11 cellular contexts compared by ENCODE assay signal in the genomic region with DNA sequence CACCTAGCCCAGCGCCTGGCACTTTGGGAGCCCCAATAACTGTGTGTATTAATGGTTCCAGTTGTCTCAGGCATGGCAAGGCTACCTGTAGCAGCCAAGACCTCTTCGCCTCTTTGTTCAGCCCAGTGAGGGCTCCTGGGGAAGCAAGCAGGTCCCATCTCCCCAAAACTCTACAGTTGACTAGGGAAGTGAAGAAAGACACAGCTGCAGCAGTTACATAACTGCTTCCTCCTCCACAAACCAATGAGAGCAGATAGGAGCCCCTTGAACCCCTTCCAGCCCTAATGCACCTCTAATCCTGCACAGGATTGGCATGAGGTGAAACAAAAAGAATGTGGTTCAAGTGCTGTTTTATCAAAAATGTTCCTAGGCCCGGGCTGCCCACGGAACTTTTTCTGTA.
"Had no signal": no experiment of that assay in that cellular context is flagged by ENCODE, and none has a peak within 500 bp of the region (broad histone marks: within the 10 kb centered on the region; RNA-seq: fewer than 3 reads in every experiment).

No MANE protein-coding gene starts in this region.

- DNase-seq: activated CD4-positive, alpha-beta T cell treated with anti-CD3 and anti-CD28 coated beads, Interleukin-2, amount 50 U/mL, for 48 hours; activated effector memory CD4-positive, alpha-beta T cell treated with anti-CD3 and anti-CD28 coated beads, Interleukin-2, amount 50 U/mL, for 16 hours; activated T-cell treated with anti-CD3 and anti-CD28 coated beads, Interleukin-2, amount 50 U/mL, for 48 hours; colonic mucosa; stimulated activated CD4-positive, alpha-beta T cell treated with anti-CD3 and anti-CD28 coated beads, Interleukin-1b, Interleukin-23, amount 100 ng/mL, for 48 hours had no signal

- H3K9me3 ChIP-seq: colonic mucosa, esophagus muscularis mucosa, tibial artery, vagina had no signal

- H3K27me3 ChIP-seq: colonic mucosa, vagina had no signal

- H3K4me1 ChIP-seq: colonic mucosa, esophagus muscularis mucosa, tibial artery, vagina had no signal

- ATAC-seq: activated naive CD4-positive, alpha-beta T cell treated with anti-CD3 and anti-CD28 coated beads, Interleukin-2, amount 50 U/mL, for 72 hours; stimulated activated effector memory CD8-positive, alpha-beta T cell treated with anti-CD3 and anti-CD28 coated beads, Interleukin-12 subunit alpha, Interleukin-12 subunit beta, amount 100 ng/mL, for 72 hours had no signal

- H3K4me3 ChIP-seq: colonic mucosa, esophagus muscularis mucosa, tibial artery, vagina had no signal

- H3K36me3 ChIP-seq: colonic mucosa, esophagus muscularis mucosa, tibial artery, vagina had no signal

- H3K27ac ChIP-seq: colonic mucosa, esophagus muscularis mucosa, tibial artery, vagina, VCaP had no signal
